Comparison of ENCODE assay signal across 22 cellular contexts in the genomic region with DNA sequence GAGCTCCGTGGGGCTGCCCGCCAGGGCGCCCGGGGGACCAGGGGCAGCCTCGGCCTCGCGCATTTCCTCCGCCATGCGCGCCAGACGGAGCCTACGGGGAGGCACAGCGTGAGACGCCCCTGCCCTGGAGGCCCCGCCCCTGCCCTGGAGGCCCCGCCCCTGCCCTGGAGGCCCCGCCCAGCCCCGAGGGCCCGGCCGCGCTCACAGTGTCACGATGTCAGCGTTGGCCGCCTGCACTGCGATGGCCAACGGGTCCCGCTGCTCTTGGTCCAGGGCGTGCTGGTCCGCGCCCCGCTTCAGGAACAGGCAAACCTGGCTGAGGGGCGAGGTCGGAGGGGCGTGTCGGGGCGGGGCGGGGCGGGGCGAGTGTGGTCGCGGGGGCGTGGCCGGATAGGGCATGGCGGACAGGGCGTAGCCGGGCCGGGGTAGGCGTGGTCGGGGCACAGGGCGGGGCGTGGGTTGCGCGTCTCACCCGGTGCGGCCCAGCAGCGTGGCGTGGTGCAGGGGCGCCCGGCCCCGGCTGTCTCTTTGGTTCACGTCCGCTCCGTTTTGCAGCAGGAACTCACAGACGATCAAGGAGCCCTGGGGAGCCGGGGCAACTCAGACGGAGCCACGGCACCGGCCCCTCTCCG. TPM values are rescaled to one million over a fixed set of nuclear protein-coding genes. Genes with fewer than 3 reads are reported as not detected.
DNase-seq lines count a peak whose midpoint lies in the region; ATAC-seq, FAIRE-seq and TF ChIP-seq lines count a peak whose summit lies in the region.
"Had no signal": no experiment of that assay in that cellular context is flagged by ENCODE, and none has a peak within 500 bp of the region (broad histone marks: within the 10 kb centered on the region; RNA-seq: fewer than 3 reads in every experiment).

No MANE protein-coding gene starts in this region.

- H4K20me1 ChIP-seq in H1 (replicated peaks in 1 of 2; ENCODE audit: control insufficient read depth in 1 of 2, insufficient read depth in 2 of 2, low read length in 2 of 2), result peaks cover 2 to 6% of the 10 kb centered on the region in 2 experiments

- H2BK5ac ChIP-seq in H1 (ENCODE audit: low read depth, low read length) (no peak overlapping the region), mesenchymal stem cell (ENCODE audit: low read depth, low read length, poor library complexity, severe bottlenecking) (no peak overlapping the region)

- no peak overlapping the region for H3K4me3 ChIP-seq in BE2C (ENCODE audit: low read depth, low read length)
- H3K4me3 ChIP-seq in H7 (ENCODE audit: insufficient read depth, low read depth, low read length), result peak overlapping the region; percentile 37
- peak overlapping the region in 2 of 4 experiments; percentile 34 to 47; a peak in 4 of 8 replicates for H3K4me3 ChIP-seq in H1 (ENCODE audit: extremely low read depth in 1 of 4, insufficient read depth in 2 of 4, low read depth in 3 of 4, low read length in 4 of 4)
- no peak overlapping the region for H3K4me3 ChIP-seq in left lung
- H3K4me3 ChIP-seq in mesenchymal stem cell (ENCODE audit: insufficient read depth in 1 of 2, low read depth in 1 of 2, low read length in 2 of 2), result no peak overlapping the region
- H3K4me3 ChIP-seq in prostate gland, result no peak overlapping the region
- H3K4me3 ChIP-seq: left ventricle myocardium inferior had no signal

- H3K4ac ChIP-seq in H1 (replicated peaks; ENCODE audit: insufficient read length, low read depth, low read length) (no peak overlapping the region), mesenchymal stem cell (ENCODE audit: low read depth in 1 of 2, low read length in 2 of 2) (no peak overlapping the region)

- no peak overlapping the region for H3K56ac ChIP-seq in H1 (replicated peaks; ENCODE audit: insufficient read length, low read depth, low read length)

- peak overlapping the region; percentile 35 to 61; a peak in 3 of 4 replicates for H3K4me2 ChIP-seq in H1 (ENCODE audit: insufficient read depth in 1 of 2, low read depth in 2 of 2, low read length in 2 of 2)
- H3K4me2 ChIP-seq in mesenchymal stem cell (ENCODE audit: low read length, poor library complexity, severe bottlenecking), result no peak overlapping the region

- no peaks in the 10 kb centered on the region for H3K23me2 ChIP-seq in H1 (ENCODE audit: low read depth, low read length)

- CTCF ChIA-PET in H1 (lab: Charles Lee; ENCODE audit: partially characterized antibody), result no interaction called here

- TF ChIP-seq RAD21 in H1 (IDR thresholded peaks at IDR 0.05 in 1 of 2, conservative IDR thresholded peaks at IDR 0.05 in 1 of 2; ENCODE audit: low read depth in 2 of 2, low read length in 2 of 2), result no peak

- POLR2A ChIA-PET in H1 (lab: Charles Lee; ENCODE audit: partially characterized antibody), result no interaction called here

- no peak for TF ChIP-seq EP300 in H1 (IDR thresholded peaks at IDR 0.05; ENCODE audit: borderline replicate concordance in 1 of 2, low read depth in 2 of 2, low read length in 2 of 2)

- H3K14ac ChIP-seq in H1 (ENCODE audit: insufficient read length), result no peak overlapping the region
- no peak overlapping the region for H3K14ac ChIP-seq in mesenchymal stem cell (ENCODE audit: low read length in 2 of 2)

- WGBS in H1 (ENCODE audit: extremely low coverage in 1 of 2, insufficient coverage in 1 of 2, insufficient read length in 1 of 2, insufficient replicate concordance in 2 of 2, low coverage in 1 of 2, low lambda C conversion rate in 2 of 2, missing lambda C conversion rate in 1 of 2), 2 experiments, result 41% methylated on average over 19 of the region's 69 CpGs; no CpG with 5 or more reads in 1 of the 2 experiments
- 71% methylated on average over 60 of the region's 69 CpGs for WGBS in mesenchymal stem cell
- WGBS in prostate gland, result 77% methylated on average over 64 of the region's 69 CpGs

- TF ChIP-seq POLR2A in H1 (IDR thresholded peaks at IDR 0.05; ENCODE audit: control extremely low read depth in 1 of 2, low read depth in 2 of 2, low read length in 2 of 2) (no peak), prostate gland (IDR thresholded peaks at IDR 0.05) (no peak)

- H3K36me3 ChIP-seq in BE2C (peaks cover 45% of the 10 kb centered on the region), H7 (replicated peaks; ENCODE audit: control insufficient read depth, insufficient read depth, low read length) (no peaks in the 10 kb centered on the region; the same call in 1 of the 2 replicates), H1 (ENCODE audit: control insufficient read depth in 2 of 4, insufficient read depth in 4 of 4, low read length in 3 of 4) (peaks cover 0 to 7% (median 0%) of the 10 kb centered on the region in 4 experiments; a peak in 1 of 8 replicates), left lung (peaks cover 0 to 53% of the 10 kb centered on the region in 2 donors), mesenchymal stem cell (ENCODE audit: control insufficient read depth in 1 of 2, insufficient read depth in 2 of 2, low read depth in 1 of 2, low read length in 2 of 2) (peaks cover 5 to 65% of the 10 kb centered on the region in 2 experiments), prostate gland (no peaks in the 10 kb centered on the region)

- peak; percentile 16 for ATAC-seq in left lung
- ATAC-seq: CD8-positive, alpha-beta T cell; effector memory CD8-positive, alpha-beta T cell; stimulated activated naive B cell treated with anti-CD40 and anti-IgM and Interleukin-4, amounts not matched to agents 10 μg/mL and 1 μg/mL and 100 μg/mL, for 72 hours had no signal

- no peak overlapping the region for H4K8ac ChIP-seq in H1 (ENCODE audit: extremely low read depth, insufficient read depth, low read length)
- H4K8ac ChIP-seq in mesenchymal stem cell (ENCODE audit: low read length), result no peak overlapping the region

- H3K18ac ChIP-seq in H1 (ENCODE audit: extremely low read depth, low read length), result no peak overlapping the region; the same call in 1 of the 2 replicates
- H3K18ac ChIP-seq in mesenchymal stem cell (ENCODE audit: low read depth in 1 of 2, low read length in 2 of 2), result no peak overlapping the region

- H2AK5ac ChIP-seq in H1 (ENCODE audit: low read depth, low read length) (no peak overlapping the region), mesenchymal stem cell (ENCODE audit: low read length, severe bottlenecking) (no peak overlapping the region)

- H2BK12ac ChIP-seq in H1 (ENCODE audit: low read depth, low read length) (no peak overlapping the region), mesenchymal stem cell (ENCODE audit: low read length in 2 of 2) (no peak overlapping the region)

- H3K27ac ChIP-seq in H1 (ENCODE audit: low read depth, low read length) (no peak overlapping the region), left lung (no peak overlapping the region), mesenchymal stem cell (ENCODE audit: low read length, poor library complexity, severe bottlenecking) (no peak overlapping the region), prostate gland (no peak overlapping the region)
- H3K27ac ChIP-seq: brain microvascular endothelial cell, left ventricle myocardium inferior had no signal

- H3K9ac ChIP-seq in H1 (replicated peaks in 1 of 4; ENCODE audit: extremely low read depth in 1 of 4, low read depth in 3 of 4, low read length in 3 of 4) (no peak overlapping the region), mesenchymal stem cell (ENCODE audit: low read length) (no peak overlapping the region)

- H3K23ac ChIP-seq in H1 (ENCODE audit: insufficient read length), result no peak overlapping the region
- H3K23ac ChIP-seq in mesenchymal stem cell (ENCODE audit: low read length in 2 of 2), result no peak overlapping the region

- no peaks in the 10 kb centered on the region for H3K79me1 ChIP-seq in H1 (ENCODE audit: low read depth, low read length)
- H3K79me1 ChIP-seq in mesenchymal stem cell (replicated peaks; ENCODE audit: low read length, poor library complexity, severe bottlenecking), result no peaks in the 10 kb centered on the region

- H2BK120ac ChIP-seq in H1 (replicated peaks; ENCODE audit: low read depth, low read length) (no peak overlapping the region), mesenchymal stem cell (ENCODE audit: low read depth, low read length) (no peak overlapping the region)

- peaks cover 5% of the 10 kb centered on the region; the same call in 1 of the 2 replicates for H3K27me3 ChIP-seq in BE2C
- no peaks in the 10 kb centered on the region for H3K27me3 ChIP-seq in H7 (ENCODE audit: control insufficient read depth, insufficient read depth, low read length)
- H3K27me3 ChIP-seq in H1 (replicated peaks in 1 of 4; ENCODE audit: control insufficient read depth in 3 of 4, extremely low read depth in 1 of 4, insufficient read depth in 3 of 4, low read length in 3 of 4), result peaks cover 0 to 3% (median 0%) of the 10 kb centered on the region in 4 experiments; a peak in 1 of 7 replicates
- H3K27me3 ChIP-seq in left lung, result no peaks in the 10 kb centered on the region
- no peaks in the 10 kb centered on the region for H3K27me3 ChIP-seq in mesenchymal stem cell (ENCODE audit: control insufficient read depth in 1 of 2, insufficient read depth in 1 of 2, low read length in 2 of 2)
- no peaks in the 10 kb centered on the region for H3K27me3 ChIP-seq in prostate gland (replicated peaks; ENCODE audit: insufficient read depth)
- H3K27me3 ChIP-seq: brain microvascular endothelial cell had no signal

- H2BK20ac ChIP-seq in H1 (ENCODE audit: low read length), result no peak overlapping the region

- H2BK15ac ChIP-seq in H1 (ENCODE audit: low read length), result no peak overlapping the region
- H2BK15ac ChIP-seq in mesenchymal stem cell (ENCODE audit: low read depth, poor library complexity, severe bottlenecking), result no peak overlapping the region

- H4K5ac ChIP-seq in H1 (ENCODE audit: insufficient read length, low read depth, low read length), result no peak overlapping the region

- no peaks in the 10 kb centered on the region for H3K79me2 ChIP-seq in H1 (ENCODE audit: control insufficient read depth in 1 of 2, insufficient read depth in 2 of 2, low read length in 2 of 2)

- H3K9me3 ChIP-seq in BE2C (no peaks in the 10 kb centered on the region), H1 (ENCODE audit: insufficient read depth in 2 of 2, low read depth in 1 of 2, low read length in 1 of 2) (no peaks in the 10 kb centered on the region), left lung (no peaks in the 10 kb centered on the region), mesenchymal stem cell (ENCODE audit: control insufficient read depth, low read length) (no peaks in the 10 kb centered on the region), prostate gland (no peaks in the 10 kb centered on the region)
- H3K9me3 ChIP-seq: left ventricle myocardium inferior had no signal

- intact Hi-C loops in left lung (cut with DNase I), result loop anchor here in 1 of 2 donors (10.0 kb wide), 1 partner anchor 169 kb away; no protein-coding TSS in a partner anchor
- intact Hi-C loops in prostate gland (cut with DNase I), result no loop called here

- DNase-seq in BE2C (peak; percentile 57), H7 (peak; percentile 98), H1 (ENCODE audit: low read depth in 1 of 2, low spot score in 2 of 2) (peak in 1 of 2 experiments; percentile 87), left lung (no peak), dedifferentiated amniotic fluid mesenchymal stem cell (ENCODE audit: extremely low spot score) (no peak), mesenchymal stem cell (no peak), prostate gland (ENCODE audit: low spot score) (no peak)
- no peak for DNase-seq in stimulated activated CD4-positive, alpha-beta T cell treated with anti-CD3 and anti-CD28 coated beads, Interleukin-15, amount 100 ng/mL, for 24 hours
- DNase-seq: activated CD4-positive, alpha-beta T cell treated with anti-CD3 and anti-CD28 coated beads, Interleukin-2, amount 50 U/mL, for 4 hours; activated gamma-delta T cell; brain microvascular endothelial cell; CD8-positive, alpha-beta T cell; DMS153; effector memory CD8-positive, alpha-beta T cell; GF-D8; left ventricle myocardium inferior; NCI-H1092 treated with DMSO at 0.1 percent for 48 hours; NCI-H2029 treated with DMSO at 0.1 percent for 48 hours; NCI-H446; stimulated activated CD4-positive, alpha-beta T cell treated with anti-CD3 and anti-CD28 coated beads, Interleukin-1b, Interleukin-23, amount 100 ng/mL, for 48 hours; stimulated activated naive B cell treated with anti-CD40 and anti-IgM and Interleukin-4, amounts not matched to agents 10 μg/mL and 1 μg/mL and 100 μg/mL, for 72 hours had no signal

- no peak overlapping the region for H2AFZ ChIP-seq in H1 (ENCODE audit: low read length)
- H2AFZ ChIP-seq in mesenchymal stem cell (ENCODE audit: low read depth, low read length), result no peak overlapping the region

- TF ChIP-seq CTCF in BE2C (IDR thresholded peaks at IDR 0.05; ENCODE audit: low read depth, low read length), result no peak
- no peak for TF ChIP-seq CTCF in H1 (IDR thresholded peaks at IDR 0.05; ENCODE audit: control extremely low read depth in 1 of 3, insufficient read depth in 1 of 3, low read depth in 1 of 3, low read length in 3 of 3)
- no peak for TF ChIP-seq CTCF in left lung (IDR thresholded peaks at IDR 0.05)
- no peak for TF ChIP-seq CTCF in prostate gland (IDR thresholded peaks at IDR 0.05)

- FAIRE-seq in H1 (lab: Jason Lieb, UNC), result no peak
- FAIRE-seq: HTR-8/SVneo had no signal

- H4K91ac ChIP-seq in H1 (replicated peaks; ENCODE audit: insufficient read length, low read length) (no peak overlapping the region), mesenchymal stem cell (ENCODE audit: low read length) (no peak overlapping the region)

- H3K4me1 ChIP-seq in BE2C (peaks cover 21% of the 10 kb centered on the region), H1 (replicated peaks in 1 of 4; ENCODE audit: control insufficient read depth in 3 of 4, insufficient read depth in 4 of 4, low read length in 3 of 4) (peaks cover 0 to 9% (median 0%) of the 10 kb centered on the region in 4 experiments; a peak in 2 of 7 replicates), left lung (no peaks in the 10 kb centered on the region), mesenchymal stem cell (ENCODE audit: control insufficient read depth, insufficient read depth, low read depth, low read length) (peaks cover 18% of the 10 kb centered on the region), prostate gland (replicated peaks) (peaks cover 4% of the 10 kb centered on the region)

RNA-seq across cellular contexts. Expression of gene SCNN1D, which starts 13.5 kb away (rescaled TPM):
- polyA plus RNA-seq in BE2C (2012; ENCODE audit: insufficient read depth, insufficient read length, low read depth), result 5.7 TPM
- total RNA-seq in H7 (2014; rRNA removed; shearing (Covaris generic)), result 4.0 and 10.2 TPM in 2 replicates
- total RNA-seq in H1 (2021; fragmentation: NEBNext Ultra II Directional; extraction: Animal tissue kit (Norgen Biotek cat#: 25700)), result 0.90 and 1.2 TPM in 2 replicates
- polyA plus RNA-seq in H1 (2011; rRNA removed), result 2.5 and 4.1 TPM in 2 replicates
- 3.6 TPM for polyA plus RNA-seq in H1 (2011; cell fraction: cytosol; rRNA removed)
- polyA plus RNA-seq in H1 (2011; cell fraction: nucleus; rRNA removed), result 29.6 TPM
- polyA plus RNA-seq in H1 (2012, experiment 1 of 2), result 1.3 to 4.3 TPM (median 2.9 TPM) in 4 replicates
- 0.54 TPM for polyA plus RNA-seq in H1 (2012, experiment 2 of 2)
- polyA plus RNA-seq in H1 (2013, experiment 1 of 2), result 1.8 TPM
- polyA plus RNA-seq in H1 (2013, experiment 2 of 2), result 1.0 TPM
- polyA minus RNA-seq in H1 (2011; rRNA and poly(A)+ RNA removed), result 0.24 and 0.38 TPM in 2 replicates
- polyA minus RNA-seq in H1 (2011; cell fraction: cytosol; rRNA and poly(A)+ RNA removed), result 0.66 TPM
- polyA minus RNA-seq in H1 (2011; cell fraction: nucleus; rRNA and poly(A)+ RNA removed), result 2.7 TPM
- total RNA-seq in left lung (1 to 10 TPM; 2.1 to 4.3 TPM), prostate gland (10 to 100 TPM in 1 of 2 donors, 1 to 10 TPM in 1; 6.9 to 23.7 TPM)
- 1.1 TPM for polyA plus RNA-seq in mesenchymal stem cell (2013, experiment 1 of 2)
- 1.9 TPM for polyA plus RNA-seq in mesenchymal stem cell (2013, experiment 2 of 2)

RNA-seq across cellular contexts. Expression of gene ACAP3, which starts 14.0 kb away (rescaled TPM):
- polyA plus RNA-seq in BE2C (2012; ENCODE audit: insufficient read depth, insufficient read length, low read depth), result 526 TPM
- total RNA-seq in H7 (2014; rRNA removed; shearing (Covaris generic)), result 55.7 and 55.9 TPM in 2 replicates
- 26.5 and 28.3 TPM in 2 replicates for total RNA-seq in H1 (2021; fragmentation: NEBNext Ultra II Directional; extraction: Animal tissue kit (Norgen Biotek cat#: 25700))
- polyA plus RNA-seq in H1 (2011; rRNA removed), result 14.8 and 30.0 TPM in 2 replicates
- 28.0 TPM for polyA plus RNA-seq in H1 (2011; cell fraction: cytosol; rRNA removed)
- 219 TPM for polyA plus RNA-seq in H1 (2011; cell fraction: nucleus; rRNA removed)
- 20.5 to 39.7 TPM (median 32.1 TPM) in 4 replicates for polyA plus RNA-seq in H1 (2012, experiment 1 of 2)
- 14.0 TPM for polyA plus RNA-seq in H1 (2012, experiment 2 of 2)
- 12.2 TPM for polyA plus RNA-seq in H1 (2013, experiment 1 of 2)
- 12.2 TPM for polyA plus RNA-seq in H1 (2013, experiment 2 of 2)
- 9.1 and 13.0 TPM in 2 replicates for polyA minus RNA-seq in H1 (2011; rRNA and poly(A)+ RNA removed)
- 26.1 TPM for polyA minus RNA-seq in H1 (2011; cell fraction: cytosol; rRNA and poly(A)+ RNA removed)
- polyA minus RNA-seq in H1 (2011; cell fraction: nucleus; rRNA and poly(A)+ RNA removed), result 39.2 TPM
- 10 to 100 TPM; 56.4 to 60.2 TPM for total RNA-seq in left lung
- polyA plus RNA-seq in mesenchymal stem cell (2013, experiment 1 of 2), result 28.9 TPM
- 27.2 TPM for polyA plus RNA-seq in mesenchymal stem cell (2013, experiment 2 of 2)
- 10 to 100 TPM; 43.2 to 58.6 TPM for total RNA-seq in prostate gland

RNA-seq across cellular contexts. Expression of gene PUSL1, which starts 14.7 kb away (rescaled TPM):
- 58.9 TPM for polyA plus RNA-seq in BE2C (2012; ENCODE audit: insufficient read depth, insufficient read length, low read depth)
- total RNA-seq in H7 (2014; rRNA removed; shearing (Covaris generic)), result 93.5 and 98.6 TPM in 2 replicates
- 38.8 and 40.1 TPM in 2 replicates for total RNA-seq in H1 (2021; fragmentation: NEBNext Ultra II Directional; extraction: Animal tissue kit (Norgen Biotek cat#: 25700))
- polyA plus RNA-seq in H1 (2011; rRNA removed), result 87.4 and 108 TPM in 2 replicates
- polyA plus RNA-seq in H1 (2011; cell fraction: cytosol; rRNA removed), result 56.9 TPM
- 65.9 TPM for polyA plus RNA-seq in H1 (2011; cell fraction: nucleus; rRNA removed)
- 19.3 to 37.6 TPM (median 34.0 TPM) in 4 replicates for polyA plus RNA-seq in H1 (2012, experiment 1 of 2)
- polyA plus RNA-seq in H1 (2012, experiment 2 of 2), result 38.4 TPM
- polyA plus RNA-seq in H1 (2013, experiment 1 of 2), result 27.2 TPM
- polyA plus RNA-seq in H1 (2013, experiment 2 of 2), result 25.7 TPM
- 8.7 and 9.3 TPM in 2 replicates for polyA minus RNA-seq in H1 (2011; rRNA and poly(A)+ RNA removed)
- polyA minus RNA-seq in H1 (2011; cell fraction: cytosol; rRNA and poly(A)+ RNA removed), result 14.0 TPM
- 30.1 TPM for polyA minus RNA-seq in H1 (2011; cell fraction: nucleus; rRNA and poly(A)+ RNA removed)
- total RNA-seq in left lung, result 10 to 100 TPM; 17.4 to 18.3 TPM
- polyA plus RNA-seq in mesenchymal stem cell (2013, experiment 1 of 2), result 17.7 TPM
- polyA plus RNA-seq in mesenchymal stem cell (2013, experiment 2 of 2), result 18.3 TPM
- total RNA-seq in prostate gland, result 10 to 100 TPM; 30.6 to 36.9 TPM

RNA-seq across cellular contexts. Expression of gene UBE2J2, which starts 20.1 kb away (rescaled TPM):
- polyA plus RNA-seq in BE2C (2012; ENCODE audit: insufficient read depth, insufficient read length, low read depth), result 166 TPM
- total RNA-seq in H7 (2014; rRNA removed; shearing (Covaris generic)), result 81.8 and 105 TPM in 2 replicates
- 67.2 and 67.9 TPM in 2 replicates for total RNA-seq in H1 (2021; fragmentation: NEBNext Ultra II Directional; extraction: Animal tissue kit (Norgen Biotek cat#: 25700))
- 33.6 and 47.3 TPM in 2 replicates for polyA plus RNA-seq in H1 (2011; rRNA removed)
- polyA plus RNA-seq in H1 (2011; cell fraction: cytosol; rRNA removed), result 50.1 TPM
- 42.9 TPM for polyA plus RNA-seq in H1 (2011; cell fraction: nucleus; rRNA removed)
- 46.0 to 58.9 TPM (median 47.8 TPM) in 4 replicates for polyA plus RNA-seq in H1 (2012, experiment 1 of 2)
- polyA plus RNA-seq in H1 (2012, experiment 2 of 2), result 63.2 TPM
- 40.4 TPM for polyA plus RNA-seq in H1 (2013, experiment 1 of 2)
- polyA plus RNA-seq in H1 (2013, experiment 2 of 2), result 38.8 TPM
- polyA minus RNA-seq in H1 (2011; rRNA and poly(A)+ RNA removed), result 10.8 and 14.2 TPM in 2 replicates
- polyA minus RNA-seq in H1 (2011; cell fraction: cytosol; rRNA and poly(A)+ RNA removed), result 26.9 TPM
- 40.3 TPM for polyA minus RNA-seq in H1 (2011; cell fraction: nucleus; rRNA and poly(A)+ RNA removed)
- total RNA-seq in left lung (10 to 100 TPM; 42.8 to 53.1 TPM), prostate gland (10 to 100 TPM; 56.0 to 79.4 TPM)
- polyA plus RNA-seq in mesenchymal stem cell (2013, experiment 1 of 2), result 41.4 TPM
- 42.8 TPM for polyA plus RNA-seq in mesenchymal stem cell (2013, experiment 2 of 2)

RNA-seq across cellular contexts. Expression of gene INTS11, which starts 30.7 kb away (rescaled TPM):
- 605 TPM for polyA plus RNA-seq in BE2C (2012; ENCODE audit: insufficient read depth, insufficient read length, low read depth)
- total RNA-seq in H7 (2014; rRNA removed; shearing (Covaris generic)), result 169 and 189 TPM in 2 replicates
- total RNA-seq in H1 (2021; fragmentation: NEBNext Ultra II Directional; extraction: Animal tissue kit (Norgen Biotek cat#: 25700)), result 113 and 116 TPM in 2 replicates
- 243 and 324 TPM in 2 replicates for polyA plus RNA-seq in H1 (2011; rRNA removed)
- 210 TPM for polyA plus RNA-seq in H1 (2011; cell fraction: cytosol; rRNA removed)
- 662 TPM for polyA plus RNA-seq in H1 (2011; cell fraction: nucleus; rRNA removed)
- polyA plus RNA-seq in H1 (2012, experiment 1 of 2), result 121 to 180 TPM (median 164 TPM) in 4 replicates
- polyA plus RNA-seq in H1 (2012, experiment 2 of 2), result 131 TPM
- polyA plus RNA-seq in H1 (2013, experiment 1 of 2), result 99.2 TPM
- 89.5 TPM for polyA plus RNA-seq in H1 (2013, experiment 2 of 2)
- polyA minus RNA-seq in H1 (2011; rRNA and poly(A)+ RNA removed), result 115 and 144 TPM in 2 replicates
- 86.7 TPM for polyA minus RNA-seq in H1 (2011; cell fraction: cytosol; rRNA and poly(A)+ RNA removed)
- 144 TPM for polyA minus RNA-seq in H1 (2011; cell fraction: nucleus; rRNA and poly(A)+ RNA removed)
- 10 to 100 TPM; 67.0 to 90.4 TPM for total RNA-seq in left lung
- polyA plus RNA-seq in mesenchymal stem cell (2013, experiment 1 of 2), result 57.1 TPM
- polyA plus RNA-seq in mesenchymal stem cell (2013, experiment 2 of 2), result 55.5 TPM
- total RNA-seq in prostate gland, result 100 to 1,000 TPM in 1 of 2 donors, 10 to 100 TPM in 1; 97.3 to 178 TPM

Comparison
In these comparisons a context has a peak if more than half of its experiments do, and no peak if none do; other contexts are left out.
1. DNase-seq: peak in BE2C (single experiment) and H7 (single experiment); none in left lung (0 of 2), stimulated activated CD4-positive, alpha-beta T cell treated with anti-CD3 and anti-CD28 coated beads, Interleukin-15, amount 100 ng/mL, for 24 hours (single experiment), dedifferentiated amniotic fluid mesenchymal stem cell (single experiment), mesenchymal stem cell (single experiment) and prostate gland (single experiment).